8 cellular contexts compared by ENCODE assay signal in genomic region chr1:116504308-116505156, GRCh38.
DNase-seq lines count a peak whose midpoint lies in the region; ATAC-seq and TF ChIP-seq lines count a peak whose summit lies in the region.

No MANE protein-coding gene starts in this region.

- H3K4me3 ChIP-seq in ascending aorta (no peak overlapping the region), right lobe of liver (no peak overlapping the region)

- no peaks in the 10 kb centered on the region for H3K9me3 ChIP-seq in T-helper 17 cell (ENCODE audit: control insufficient read depth, low read length, poor library complexity, severe bottlenecking)
- no peaks in the 10 kb centered on the region for H3K9me3 ChIP-seq in ascending aorta
- no peaks in the 10 kb centered on the region for H3K9me3 ChIP-seq in right lobe of liver

- no peaks in the 10 kb centered on the region for H3K36me3 ChIP-seq in ascending aorta
- no peaks in the 10 kb centered on the region for H3K36me3 ChIP-seq in right lobe of liver

- H3K27ac ChIP-seq in ascending aorta = peak overlapping the region; percentile 29 to 43
- peak overlapping the region in 2 of 3 donors; percentile 37 to 59 for H3K27ac ChIP-seq in right lobe of liver

- WGBS in right lobe of liver (ENCODE audit: insufficient coverage, low coverage, low lambda C conversion rate, missing lambda C conversion rate) = 72% methylated on average over 4 of the region's 8 CpGs

- no peaks in the 10 kb centered on the region for H3K27me3 ChIP-seq in ascending aorta
- H3K27me3 ChIP-seq in right lobe of liver = no peaks in the 10 kb centered on the region

- no peak for TF ChIP-seq POLR2A in right lobe of liver (IDR thresholded peaks at IDR 0.05)

- peak; percentile 93 for DNase-seq in A172 (ENCODE audit: low spot score)
- peak; percentile 67 to 84 (median 74) for DNase-seq in T-helper 17 cell
- DNase-seq in ascending aorta (ENCODE audit: low spot score in 2 of 2) = peak; percentile 75 to 85
- peak in 2 of 3 donors; percentile 69 to 77 for DNase-seq in right lobe of liver
- DNase-seq in stimulated activated CD8-positive, alpha-beta memory T cell treated with anti-CD3 and anti-CD28 coated beads, Interleukin-4, amount 100 ng/mL, for 48 hours = peak; percentile 83
- DNase-seq in NCI-H524 treated with DMSO at 0.1 percent for 48 hours (lab: John Stamatoyannopoulos, UW) = no peak

- peaks cover 62% of the 10 kb centered on the region for H3K4me1 Mint-ChIP-seq in T-helper 17 cell

- peak overlapping the region; percentile 66 for H3K4me3 Mint-ChIP-seq in T-helper 17 cell

- no peaks in the 10 kb centered on the region for H3K36me3 Mint-ChIP-seq in T-helper 17 cell (ENCODE audit: low read depth)

- intact Hi-C loops in ascending aorta (cut with DNase I) = loop anchor here (5.0 to 10.0 kb wide), 2 partner anchors 53 to 1370 kb away; no protein-coding TSS in a partner anchor
- intact Hi-C loops in right lobe of liver (cut with DNase I) = no loop called here

- peak overlapping the region; percentile 97 for H3K27ac Mint-ChIP-seq in T-helper 17 cell

- TF ChIP-seq CTCF in ascending aorta (IDR thresholded peaks at IDR 0.05) (no peak), right lobe of liver (IDR thresholded peaks at IDR 0.05) (no peak)

- no peaks in the 10 kb centered on the region for H3K27me3 Mint-ChIP-seq in T-helper 17 cell

- peak; percentile 86 for ATAC-seq in GM19324 (IDR thresholded peaks at IDR 0.05; ENCODE audit: low FRiP score, unreplicated experiment)
- peak; percentile 88 for ATAC-seq in HG03432 (IDR thresholded peaks at IDR 0.05; ENCODE audit: unreplicated experiment)
- ATAC-seq in T-helper 17 cell = peak; percentile 97
- peak; percentile 86 to 93 (median 88) for ATAC-seq in right lobe of liver

- H3K4me1 ChIP-seq in ascending aorta (peaks cover 6 to 11% of the 10 kb centered on the region in 2 donors), right lobe of liver (no peaks in the 10 kb centered on the region)
